Comparison of ENCODE assay signal across 17 cellular contexts in the genomic region with DNA sequence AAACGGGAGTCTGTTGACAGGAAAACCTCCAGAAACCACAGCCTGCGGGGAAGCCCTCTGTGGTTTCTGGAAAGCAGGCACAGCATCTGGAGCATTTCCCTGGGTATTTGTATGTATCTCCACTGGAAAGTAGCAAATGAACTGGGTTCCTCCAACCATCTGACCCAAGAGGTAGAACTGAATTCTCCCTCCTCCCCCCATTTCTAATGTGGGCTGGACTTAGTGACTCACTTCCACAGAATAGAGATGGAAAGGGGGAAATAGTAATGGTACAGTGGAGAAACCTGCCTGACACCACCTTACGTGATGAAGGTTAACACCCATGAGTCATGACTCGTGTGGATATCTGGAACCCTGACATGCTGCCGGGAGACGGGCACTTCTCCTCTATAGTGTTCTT. TPM values are rescaled to one million over a fixed set of nuclear protein-coding genes. Genes with fewer than 3 reads are reported as not detected.
DNase-seq lines count a peak whose midpoint lies in the region; ATAC-seq and TF ChIP-seq lines count a peak whose summit lies in the region.
"Had no signal": no experiment of that assay in that cellular context is flagged by ENCODE, and none has a peak within 500 bp of the region (broad histone marks: within the 10 kb centered on the region; RNA-seq: fewer than 3 reads in every experiment).

No MANE protein-coding gene starts in this region.

- H3K36me3 Mint-ChIP-seq in activated naive CD8-positive, alpha-beta T cell = peaks cover 7% of the 10 kb centered on the region
- peaks cover 3% of the 10 kb centered on the region for H3K36me3 Mint-ChIP-seq in activated naive CD8-positive, alpha-beta T cell treated with anti-CD3 and anti-CD28 coated beads for 36 hours
- H3K36me3 Mint-ChIP-seq in type B pancreatic cell = no peaks in the 10 kb centered on the region
- H3K36me3 Mint-ChIP-seq: activated CD8-positive, alpha-beta memory T cell treated with anti-CD3 and anti-CD28 coated beads, Interleukin-2, amount 10 ng/mL, durations not matched to agents 7 days and 5 days had no signal

- no peaks in the 10 kb centered on the region for H3K4me1 ChIP-seq in RWPE2 (ENCODE audit: insufficient read depth, poor library complexity, severe bottlenecking)
- H3K4me1 ChIP-seq: BLaER1, Peyer's patch, vagina had no signal

- peak; percentile 38; the same call in 1 of the 3 replicates for ATAC-seq in RWPE2 (ENCODE audit: low read depth)
- ATAC-seq in stimulated activated naive CD8-positive, alpha-beta T cell treated with anti-CD3 and anti-CD28 coated beads, Interleukin-15, amount 100 ng/mL, for 72 hours = peak; percentile 70
- ATAC-seq: activated CD8-positive, alpha-beta memory T cell treated with anti-CD3 and anti-CD28 coated beads, Interleukin-2, amount 10 ng/mL, durations not matched to agents 7 days and 5 days; GM12878 had no signal

- no peaks in the 10 kb centered on the region for H3K9me3 ChIP-seq in RWPE2 (ENCODE audit: severe bottlenecking)
- H3K9me3 ChIP-seq: BLaER1, Peyer's patch, vagina had no signal

- peaks cover 11% of the 10 kb centered on the region for H3K4me1 Mint-ChIP-seq in activated naive CD8-positive, alpha-beta T cell (ENCODE audit: low read depth)
- peaks cover 8% of the 10 kb centered on the region for H3K4me1 Mint-ChIP-seq in activated naive CD8-positive, alpha-beta T cell treated with anti-CD3 and anti-CD28 coated beads for 36 hours
- H3K4me1 Mint-ChIP-seq in stimulated activated naive CD8-positive, alpha-beta T cell treated with anti-CD3 and anti-CD28 coated beads, Interleukin-15, amount 100 ng/mL, for 72 hours = peaks cover 6% of the 10 kb centered on the region
- no peaks in the 10 kb centered on the region for H3K4me1 Mint-ChIP-seq in type B pancreatic cell (ENCODE audit: unreplicated experiment)

- DNase-seq in activated naive CD8-positive, alpha-beta T cell treated with anti-CD3 and anti-CD28 coated beads for 36 hours = no peak
- DNase-seq in RWPE2 (ENCODE audit: low spot score) (no peak), fibroblast of villous mesenchyme (ENCODE audit: low read depth) (peak; percentile 15), OCI-M2 (lab: John Stamatoyannopoulos, UW; ENCODE audit: unreplicated experiment) (no peak), type B pancreatic cell (ENCODE audit: extremely low spot score, unreplicated experiment) (no peak), superior temporal gyrus (ENCODE audit: extremely low spot score) (no peak)
- no peak for DNase-seq in stimulated activated naive CD8-positive, alpha-beta T cell treated with anti-CD3 and anti-CD28 coated beads, Interleukin-15, amount 100 ng/mL, for 72 hours
- DNase-seq: activated CD8-positive, alpha-beta memory T cell treated with anti-CD3 and anti-CD28 coated beads, Interleukin-2, amount 10 ng/mL, durations not matched to agents 7 days and 5 days; anterior cingulate cortex; DMS79 treated with DMSO at 0.1 percent for 48 hours; NCI-H510A treated with DMSO at 0.1 percent for 48 hours; Peyer's patch; small intestine had no signal

- TF ChIP-seq CTCF in RWPE2 (IDR thresholded peaks at IDR 0.05; ENCODE audit: poor library complexity, severe bottlenecking) (no peak), fibroblast of villous mesenchyme (IDR thresholded peaks at IDR 0.05; ENCODE audit: insufficient read depth, low read depth, low read length) (no peak), type B pancreatic cell (conservative IDR thresholded peaks at IDR 0.05) (no peak)

- no peaks in the 10 kb centered on the region for H3K27me3 ChIP-seq in RWPE2 (ENCODE audit: insufficient read depth, poor library complexity, severe bottlenecking)
- H3K27me3 ChIP-seq: BLaER1, Peyer's patch, vagina had no signal

- no peak overlapping the region for H3K27ac ChIP-seq in RWPE2 (ENCODE audit: poor library complexity, severe bottlenecking)
- H3K27ac ChIP-seq: BLaER1, Peyer's patch, vagina had no signal

- H3K9me3 Mint-ChIP-seq in activated naive CD8-positive, alpha-beta T cell (ENCODE audit: low read depth) = no peaks in the 10 kb centered on the region
- no peaks in the 10 kb centered on the region for H3K9me3 Mint-ChIP-seq in activated naive CD8-positive, alpha-beta T cell treated with anti-CD3 and anti-CD28 coated beads for 36 hours
- no peaks in the 10 kb centered on the region for H3K9me3 Mint-ChIP-seq in stimulated activated naive CD8-positive, alpha-beta T cell treated with anti-CD3 and anti-CD28 coated beads, Interleukin-15, amount 100 ng/mL, for 72 hours
- no peaks in the 10 kb centered on the region for H3K9me3 Mint-ChIP-seq in type B pancreatic cell

- H3K4me3 ChIP-seq in RWPE2 (ENCODE audit: severe bottlenecking) (no peak overlapping the region), fibroblast of villous mesenchyme (ENCODE audit: low read depth, low read length) (no peak overlapping the region)
- H3K4me3 ChIP-seq: BLaER1, GM12878, Peyer's patch, vagina had no signal

- peak overlapping the region; percentile 51 for H3K27ac Mint-ChIP-seq in activated naive CD8-positive, alpha-beta T cell
- H3K27ac Mint-ChIP-seq in activated naive CD8-positive, alpha-beta T cell treated with anti-CD3 and anti-CD28 coated beads for 36 hours = no peak overlapping the region
- no peak overlapping the region for H3K27ac Mint-ChIP-seq in stimulated activated naive CD8-positive, alpha-beta T cell treated with anti-CD3 and anti-CD28 coated beads, Interleukin-15, amount 100 ng/mL, for 72 hours
- no peak overlapping the region for H3K27ac Mint-ChIP-seq in type B pancreatic cell
- H3K27ac Mint-ChIP-seq: activated CD8-positive, alpha-beta memory T cell treated with anti-CD3 and anti-CD28 coated beads, Interleukin-2, amount 10 ng/mL, durations not matched to agents 7 days and 5 days had no signal

- H3K27me3 Mint-ChIP-seq in activated naive CD8-positive, alpha-beta T cell = peaks cover 1% of the 10 kb centered on the region
- no peaks in the 10 kb centered on the region for H3K27me3 Mint-ChIP-seq in activated naive CD8-positive, alpha-beta T cell treated with anti-CD3 and anti-CD28 coated beads for 36 hours
- H3K27me3 Mint-ChIP-seq in stimulated activated naive CD8-positive, alpha-beta T cell treated with anti-CD3 and anti-CD28 coated beads, Interleukin-15, amount 100 ng/mL, for 72 hours = no peaks in the 10 kb centered on the region
- no peaks in the 10 kb centered on the region for H3K27me3 Mint-ChIP-seq in type B pancreatic cell
- H3K27me3 Mint-ChIP-seq: activated CD8-positive, alpha-beta memory T cell treated with anti-CD3 and anti-CD28 coated beads, Interleukin-2, amount 10 ng/mL, durations not matched to agents 7 days and 5 days had no signal

- no peaks in the 10 kb centered on the region for H3K36me3 ChIP-seq in RWPE2 (ENCODE audit: low read depth)
- H3K36me3 ChIP-seq: BLaER1, Peyer's patch, vagina had no signal

- peak overlapping the region; percentile 0 for H3K4me3 Mint-ChIP-seq in activated naive CD8-positive, alpha-beta T cell
- no peak overlapping the region for H3K4me3 Mint-ChIP-seq in activated naive CD8-positive, alpha-beta T cell treated with anti-CD3 and anti-CD28 coated beads for 36 hours
- no peak overlapping the region for H3K4me3 Mint-ChIP-seq in stimulated activated naive CD8-positive, alpha-beta T cell treated with anti-CD3 and anti-CD28 coated beads, Interleukin-15, amount 100 ng/mL, for 72 hours
- no peak overlapping the region for H3K4me3 Mint-ChIP-seq in type B pancreatic cell
- H3K4me3 Mint-ChIP-seq: activated CD8-positive, alpha-beta memory T cell treated with anti-CD3 and anti-CD28 coated beads, Interleukin-2, amount 10 ng/mL, durations not matched to agents 7 days and 5 days had no signal

RNA-seq across cellular contexts. Expression of gene XRN2, which starts 51.9 kb away (rescaled TPM):
- 10 to 100 TPM; 85.0 to 85.5 TPM for total RNA-seq in activated naive CD8-positive, alpha-beta T cell treated with anti-CD3 and anti-CD28 coated beads for 36 hours
- 71.8 and 90.2 TPM in 2 replicates for total RNA-seq in fibroblast of villous mesenchyme
- total RNA-seq in type B pancreatic cell (ENCODE audit: low replicate concordance) = 55.9 and 76.6 TPM in 2 replicates
